ENCODE assay signal across 9 cellular contexts in genomic region chr1:85328713-85329376, GRCh38. TPM values are rescaled to one million over a fixed set of nuclear protein-coding genes. Genes with fewer than 3 reads are reported as not detected.
DNase-seq lines count a peak whose midpoint lies in the region; ATAC-seq and TF ChIP-seq lines count a peak whose summit lies in the region.
"Had no signal": no experiment of that assay in that cellular context is flagged by ENCODE, and none has a peak within 500 bp of the region (broad histone marks: within the 10 kb centered on the region; RNA-seq: fewer than 3 reads in every experiment).

No MANE protein-coding gene starts in this region.

- H3K79me2 ChIP-seq in HCT116 (ENCODE audit: insufficient read depth, low read length): no peaks in the 10 kb centered on the region

- no peaks in the 10 kb centered on the region for H4K20me1 ChIP-seq in HCT116 (ENCODE audit: insufficient read depth)

- POLR2A ChIA-PET in HCT116 (lab: Charles Lee): no interaction called here

- peaks cover 0 to under 1% of the 10 kb centered on the region in 2 experiments; a peak in 1 of 4 replicates for H3K9me3 ChIP-seq in HCT116 (ENCODE audit: control insufficient read depth in 1 of 2, insufficient read depth in 1 of 2, low read depth in 1 of 2, low read length in 2 of 2)
- peaks cover 0 to 20% (median 14%) of the 10 kb centered on the region in 8 donors for H3K9me3 ChIP-seq in spleen

- H3K4me3 ChIP-seq in HCT116 (replicated peaks in 1 of 2; ENCODE audit: low read depth in 1 of 2, low read length in 2 of 2): peak overlapping the region in 1 of 2 experiments; percentile 25; a peak in 1 of 4 replicates
- H3K4me3 ChIP-seq in spleen: no peak overlapping the region

- H3K9ac ChIP-seq in HCT116 (ENCODE audit: low read length): peak overlapping the region; percentile 39

- H3K36me3 ChIP-seq in HCT116 (ENCODE audit: control insufficient read depth in 1 of 2, insufficient read depth in 2 of 2, low read length in 2 of 2) (no peaks in the 10 kb centered on the region), spleen (peaks cover 0 to 5% (median 0%) of the 10 kb centered on the region in 6 donors)

- H2AFZ ChIP-seq in HCT116 (ENCODE audit: low read depth, low read length, poor library complexity, severe bottlenecking): no peak overlapping the region

- peak; percentile 87 for ATAC-seq in HCT116
- ATAC-seq in HG02571 (IDR thresholded peaks at IDR 0.05; ENCODE audit: unreplicated experiment): no peak
- no peak for ATAC-seq in GM19455 (IDR thresholded peaks at IDR 0.05; ENCODE audit: unreplicated experiment)
- no peak for ATAC-seq in GM18870 (IDR thresholded peaks at IDR 0.05; ENCODE audit: unreplicated experiment)

- peak; percentile 94 for DNase-seq in HCT116 (ENCODE audit: low read depth, low spot score)
- peak; percentile 71 for DNase-seq in amniotic stem cell (lab: John Stamatoyannopoulos, UW)
- peak; percentile 77 for DNase-seq in iPS DF 19.7 (ENCODE audit: low read depth, low spot score)
- DNase-seq in spleen: no peak
- no peak for DNase-seq in effector CD8-positive, alpha-beta T cell (lab: John Stamatoyannopoulos, UW)
- DNase-seq: SIG-M5 had no signal

- intact Hi-C loops in HCT116 (cut with micrococcal nuclease) (no loop called here), spleen (cut with DNase I; ENCODE audit: low total_unique reads) (no loop called here)

- no peak for TF ChIP-seq POLR2A in HCT116 (IDR thresholded peaks at IDR 0.05; ENCODE audit: borderline replicate concordance, extremely low read depth, insufficient read depth, insufficient read length)
- TF ChIP-seq POLR2A in spleen (IDR thresholded peaks at IDR 0.05): no peak

- H3K4me1 ChIP-seq in HCT116 (ENCODE audit: control insufficient read depth in 1 of 2, insufficient read depth in 2 of 2, low read length in 2 of 2) (peaks cover 57 to 62% of the 10 kb centered on the region in 2 experiments), spleen (peaks cover 0 to 36% (median 18%) of the 10 kb centered on the region in 6 donors)

- CTCF ChIA-PET in HCT116 (lab: Charles Lee): interaction anchor here (1.3 kb wide), 1 partner anchor 15 kb away, joined by 3 read pairs; no protein-coding TSS in a partner anchor

- peak overlapping the region; percentile 64 for H3K4me2 ChIP-seq in HCT116 (ENCODE audit: low read length)

- no TSS peak for BruUV-seq in HCT116 (replicated peaks; lab: Mats Ljungman, UMichigan)

- H3K9me2 ChIP-seq in HCT116 (ENCODE audit: insufficient read depth): no peaks in the 10 kb centered on the region; the same call in 1 of the 2 replicates

- TF ChIP-seq RAD21 in HCT116 (IDR thresholded peaks at IDR 0.05; ENCODE audit: low read depth): no peak

- 59 to 84% (median 71%) methylated on average over 3 of the region's 3 CpGs for WGBS in spleen, 5 donors

- RAD21 ChIA-PET in HCT116 (lab: Charles Lee; ENCODE audit: low non-redundant PET in 1 of 2, low total read pairs in 2 of 2, uncharacterized antibody in 2 of 2, unreplicated experiment in 2 of 2): no interaction called here

- H3K27me3 ChIP-seq in HCT116 (ENCODE audit: insufficient read depth, low read length) (no peaks in the 10 kb centered on the region), spleen (replicated peaks in 1 of 7) (no peaks in the 10 kb centered on the region)

- TF ChIP-seq CTCF in HCT116 (IDR thresholded peaks at IDR 0.05 in 2 of 3, conservative IDR thresholded peaks at IDR 0.05 in 1 of 3; ENCODE audit: borderline replicate concordance in 1 of 3, insufficient read depth in 1 of 3, low read depth in 2 of 3, low read length in 2 of 3) (no peak), spleen (IDR thresholded peaks at IDR 0.05 in 8 of 11, conservative IDR thresholded peaks at IDR 0.05 in 3 of 11) (no peak)

- peak overlapping the region; percentile 61; the same call in 1 of the 2 replicates for H3K27ac ChIP-seq in HCT116 (ENCODE audit: low read depth, low read length)
- H3K27ac ChIP-seq in spleen: peak overlapping the region in 7 of 8 donors; percentile 33 to 82 (median 71)

TF ChIP-seq in HCT116, 20 proteins besides CTCF, POLR2A, EP300 and RAD21:
- peak; percentile 98 for TF ChIP-seq CBX3 (IDR thresholded peaks at IDR 0.05; ENCODE audit: low read depth)
- TF ChIP-seq ZFX (IDR thresholded peaks at IDR 0.05): no peak
- TF ChIP-seq MAX (IDR thresholded peaks at IDR 0.05): peak; percentile 93
- TF ChIP-seq CEBPB (IDR thresholded peaks at IDR 0.05; ENCODE audit: low read depth): peak; percentile 70; the same call in 1 of the 2 replicates
- peak; percentile 50 for TF ChIP-seq ZBTB33 (IDR thresholded peaks at IDR 0.05; ENCODE audit: extremely low read depth, insufficient replicate concordance, low read length)
- peak; percentile 80 for TF ChIP-seq SRF (IDR thresholded peaks at IDR 0.05; ENCODE audit: low read depth)
- peak; percentile 62 for TF ChIP-seq YY1 (IDR thresholded peaks at IDR 0.05; ENCODE audit: extremely low read depth, insufficient replicate concordance, low read depth, low read length)
- TF ChIP-seq ELF1 (IDR thresholded peaks at IDR 0.05; ENCODE audit: borderline replicate concordance, low read depth): no peak
- TF ChIP-seq, protein P1, sequence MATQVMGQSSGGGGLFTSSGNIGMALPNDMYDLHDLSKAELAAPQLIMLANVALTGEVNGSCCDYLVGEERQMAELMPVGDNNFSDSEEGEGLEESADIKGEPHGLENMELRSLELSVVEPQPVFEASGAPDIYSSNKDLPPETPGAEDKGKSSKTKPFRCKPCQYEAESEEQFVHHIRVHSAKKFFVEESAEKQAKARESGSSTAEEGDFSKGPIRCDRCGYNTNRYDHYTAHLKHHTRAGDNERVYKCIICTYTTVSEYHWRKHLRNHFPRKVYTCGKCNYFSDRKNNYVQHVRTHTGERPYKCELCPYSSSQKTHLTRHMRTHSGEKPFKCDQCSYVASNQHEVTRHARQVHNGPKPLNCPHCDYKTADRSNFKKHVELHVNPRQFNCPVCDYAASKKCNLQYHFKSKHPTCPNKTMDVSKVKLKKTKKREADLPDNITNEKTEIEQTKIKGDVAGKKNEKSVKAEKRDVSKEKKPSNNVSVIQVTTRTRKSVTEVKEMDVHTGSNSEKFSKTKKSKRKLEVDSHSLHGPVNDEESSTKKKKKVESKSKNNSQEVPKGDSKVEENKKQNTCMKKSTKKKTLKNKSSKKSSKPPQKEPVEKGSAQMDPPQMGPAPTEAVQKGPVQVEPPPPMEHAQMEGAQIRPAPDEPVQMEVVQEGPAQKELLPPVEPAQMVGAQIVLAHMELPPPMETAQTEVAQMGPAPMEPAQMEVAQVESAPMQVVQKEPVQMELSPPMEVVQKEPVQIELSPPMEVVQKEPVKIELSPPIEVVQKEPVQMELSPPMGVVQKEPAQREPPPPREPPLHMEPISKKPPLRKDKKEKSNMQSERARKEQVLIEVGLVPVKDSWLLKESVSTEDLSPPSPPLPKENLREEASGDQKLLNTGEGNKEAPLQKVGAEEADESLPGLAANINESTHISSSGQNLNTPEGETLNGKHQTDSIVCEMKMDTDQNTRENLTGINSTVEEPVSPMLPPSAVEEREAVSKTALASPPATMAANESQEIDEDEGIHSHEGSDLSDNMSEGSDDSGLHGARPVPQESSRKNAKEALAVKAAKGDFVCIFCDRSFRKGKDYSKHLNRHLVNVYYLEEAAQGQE (IDR thresholded peaks at IDR 0.05; ENCODE audit: low read depth): no peak
- peak; percentile 96 for TF ChIP-seq TCF7L2 (IDR thresholded peaks at IDR 0.05; ENCODE audit: borderline replicate concordance, extremely low read depth, insufficient read depth, insufficient read length)
- peak; percentile 99 for TF ChIP-seq JUND (IDR thresholded peaks at IDR 0.05)
- no peak for TF ChIP-seq ZNF274 (IDR thresholded peaks at IDR 0.05; ENCODE audit: low read depth, low read length)
- TF ChIP-seq SP1 (IDR thresholded peaks at IDR 0.05; ENCODE audit: low read depth): peak; percentile 95
- no peak for TF ChIP-seq EGR1 (IDR thresholded peaks at IDR 0.05; ENCODE audit: low read depth)
- TF ChIP-seq EZH2 (IDR thresholded peaks at IDR 0.05): no peak
- TF ChIP-seq EZH2phosphoT487 (IDR thresholded peaks at IDR 0.05; ENCODE audit: borderline replicate concordance): no peak
- TF ChIP-seq FOSL1 (IDR thresholded peaks at IDR 0.05; ENCODE audit: low read depth): peak; percentile 98
- peak; percentile 82 for TF ChIP-seq ATF3 (IDR thresholded peaks at IDR 0.05)
- TF ChIP-seq SIN3A (IDR thresholded peaks at IDR 0.05; ENCODE audit: low read depth): peak; percentile 99
- peak; percentile 73 for TF ChIP-seq POLR2AphosphoS5 (IDR thresholded peaks at IDR 0.05; ENCODE audit: low read depth, low read length)
TF ChIP-seq in HCT116: peak in this region for 13.

RNA-seq across cellular contexts. Expression of gene BCL10, which starts 52.4 kb away (rescaled TPM):
- total RNA-seq in HCT116 (2021; ENCODE audit: unreplicated experiment) (33.8 TPM), spleen (10 to 100 TPM; 27.4 to 45.1 (median 38.1) TPM)
- polyA plus RNA-seq in HCT116 (2012): 10.7 and 12.1 TPM in 2 replicates
- polyA plus RNA-seq in spleen: 10 to 100 TPM; 10.5 to 14.4 (median 11.0) TPM

Comparison
In these comparisons a context has a peak if more than half of its experiments do, and no peak if none do; other contexts are left out.
1. DNase-seq: peak in HCT116 (single experiment), amniotic stem cell (single experiment) and iPS DF 19.7 (single experiment); none in spleen (single experiment) and effector CD8-positive, alpha-beta T cell (single experiment).